In genomic region chr17:61754124-61754523, GRCh38 we compare ENCODE assay signal across 17 cellular contexts.
DNase-seq lines count a peak whose midpoint lies in the region; ATAC-seq, FAIRE-seq and TF ChIP-seq lines count a peak whose summit lies in the region.
"Had no signal": no experiment of that assay in that cellular context is flagged by ENCODE, and none has a peak within 500 bp of the region (broad histone marks: within the 10 kb centered on the region; RNA-seq: fewer than 3 reads in every experiment).

No MANE protein-coding gene starts in this region.

- H3K27ac Mint-ChIP-seq in neural crest cell (ENCODE audit: unreplicated experiment): peak overlapping the region; percentile 60

- H3K4me3 ChIP-seq in GM12878: no peak overlapping the region
- H3K4me3 ChIP-seq: A549 had no signal

- H3K27ac ChIP-seq in GM12878 (ENCODE audit: control insufficient read depth, insufficient read depth): no peak overlapping the region
- H3K27ac ChIP-seq: A549 had no signal

- CTCF ChIA-PET in GM12878 (lab: Yijun Ruan, JAX): interaction anchor here (1.8 kb wide), 1 partner anchor 355 kb away, joined by 5 read pairs; no protein-coding TSS in a partner anchor

- WGBS in GM12878 (ENCODE audit: insufficient coverage, insufficient replicate concordance, low lambda C conversion rate, missing lambda C conversion rate): 89% methylated on average over 1 of the region's 1 CpG

- no peak for TF ChIP-seq EP300 in GM12878 (IDR thresholded peaks at IDR 0.05; ENCODE audit: borderline replicate concordance in 1 of 2, control insufficient read depth in 1 of 2, low read depth in 2 of 2, low read length in 2 of 2)

- BruUV-seq in GM12878 (replicated peaks; lab: Mats Ljungman, UMichigan): no TSS peak

- no peak for ATAC-seq in GM12878
- ATAC-seq: A549 had no signal

- no peak overlapping the region for H3K4me3 Mint-ChIP-seq in neural crest cell
- H3K4me3 Mint-ChIP-seq: CD4-positive, alpha-beta memory T cell had no signal

- intact Hi-C loops in GM12878 (cut with micrococcal nuclease; ENCODE audit: unreplicated experiment): no loop called here

- SMC1A ChIA-PET in GM12878 (lab: Charles Lee; ENCODE audit: uncharacterized antibody, unreplicated experiment): no interaction called here

- no peak for DNase-seq in H54 (ENCODE audit: insufficient read length, low spot score)
- DNase-seq in GM12878 (ENCODE audit: low read depth, low spot score): no peak
- DNase-seq in neural crest cell (ENCODE audit: low read depth, low spot score): no peak
- DNase-seq in LoVo (ENCODE audit: low spot score): no peak
- no peak for DNase-seq in DMS53 (lab: John Stamatoyannopoulos, UW)
- DNase-seq in NCI-H1930 (lab: John Stamatoyannopoulos, UW): no peak
- DNase-seq: 8988T; C1 segment of cervical spinal cord; Calu3; CD4-positive, alpha-beta memory T cell; COR-L47; DND-41; GOT3; H7; HCEC 1CT had no signal

- H3K4me1 Mint-ChIP-seq in neural crest cell: no peaks in the 10 kb centered on the region

- POLR2A ChIA-PET in GM12878 (lab: Charles Lee): interaction anchor here (1.0 kb wide), 1 partner anchor 10 kb away, joined by 3 read pairs; no protein-coding TSS in a partner anchor

- H3K4me2 ChIP-seq in GM12878 (ENCODE audit: control insufficient read depth, insufficient read depth): no peak overlapping the region
- H3K4me2 ChIP-seq: A549 had no signal

- peak; percentile 15 for FAIRE-seq in H54 (lab: Jason Lieb, UNC)
- FAIRE-seq in GM12878 (lab: Jason Lieb, UNC): no peak
- FAIRE-seq: A549, G401.6 had no signal

- no peaks in the 10 kb centered on the region; the same call in 1 of the 3 replicates for H3K9me3 ChIP-seq in GM12878 (replicated peaks; ENCODE audit: control insufficient read depth, insufficient read depth, low read length)
- H3K9me3 ChIP-seq: A549 had no signal

- H3K36me3 Mint-ChIP-seq in neural crest cell (ENCODE audit: low read depth): peaks cover 26% of the 10 kb centered on the region

- 0 out of 4 replicates have a peak, but pooled peaks cover 0 to 2% of the 10 kb centered on the region in 2 experiments for H3K36me3 ChIP-seq in GM12878 (ENCODE audit: control insufficient read depth in 2 of 2, insufficient read depth in 2 of 2, low read length in 1 of 2)

- TF ChIP-seq CTCF in GM12878 (IDR thresholded peaks at IDR 0.05 in 2 of 3, conservative IDR thresholded peaks at IDR 0.05 in 1 of 3; ENCODE audit: control insufficient read depth in 2 of 3, extremely low read depth in 1 of 3, insufficient read depth in 1 of 3, low read depth in 3 of 3, low read length in 3 of 3) (no peak), neural crest cell (conservative IDR thresholded peaks at IDR 0.05) (no peak)

- RAD21 ChIA-PET in GM12878 (lab: Charles Lee; ENCODE audit: unreplicated experiment): no interaction called here

- in situ Hi-C loops in GM12878 (cut with MboI): no loop called here

- H3K9me3 Mint-ChIP-seq in neural crest cell: no peaks in the 10 kb centered on the region

- no peaks in the 10 kb centered on the region for H3K27me3 ChIP-seq in GM12878 (replicated peaks in 1 of 2; ENCODE audit: control insufficient read depth in 2 of 2, insufficient read depth in 2 of 2, low read length in 1 of 2)

- H2AFZ ChIP-seq in GM12878 (ENCODE audit: control insufficient read depth, low read depth, low read length): no peak overlapping the region

- H3K27me3 Mint-ChIP-seq in neural crest cell (ENCODE audit: low read depth): no peaks in the 10 kb centered on the region
- H3K27me3 Mint-ChIP-seq: CD4-positive, alpha-beta memory T cell had no signal

- TF ChIP-seq RAD21 in GM12878 (IDR thresholded peaks at IDR 0.05; ENCODE audit: insufficient read depth, low read depth, low read length): no peak

- H3K79me2 ChIP-seq in GM12878 (ENCODE audit: control insufficient read depth, insufficient read depth, low read length): no peaks in the 10 kb centered on the region

- H3K4me1 ChIP-seq in GM12878 (ENCODE audit: control insufficient read depth, insufficient read depth, low read length): peaks cover 33% of the 10 kb centered on the region
- H3K4me1 ChIP-seq: A549 had no signal

- no peaks in the 10 kb centered on the region for H4K20me1 ChIP-seq in GM12878 (ENCODE audit: control insufficient read depth, insufficient read depth)

- H3K9ac ChIP-seq in GM12878 (ENCODE audit: control insufficient read depth, insufficient read depth, low read length): no peak overlapping the region

- TF ChIP-seq POLR2A in H54 (IDR thresholded peaks at IDR 0.05; ENCODE audit: low read depth, low read length) (no peak), GM12878 (IDR thresholded peaks at IDR 0.05; ENCODE audit: low read depth, low read length) (no peak)

TF ChIP-seq in GM12878, 131 proteins besides CTCF, POLR2A, EP300 and RAD21:
- TF ChIP-seq, protein P1, sequence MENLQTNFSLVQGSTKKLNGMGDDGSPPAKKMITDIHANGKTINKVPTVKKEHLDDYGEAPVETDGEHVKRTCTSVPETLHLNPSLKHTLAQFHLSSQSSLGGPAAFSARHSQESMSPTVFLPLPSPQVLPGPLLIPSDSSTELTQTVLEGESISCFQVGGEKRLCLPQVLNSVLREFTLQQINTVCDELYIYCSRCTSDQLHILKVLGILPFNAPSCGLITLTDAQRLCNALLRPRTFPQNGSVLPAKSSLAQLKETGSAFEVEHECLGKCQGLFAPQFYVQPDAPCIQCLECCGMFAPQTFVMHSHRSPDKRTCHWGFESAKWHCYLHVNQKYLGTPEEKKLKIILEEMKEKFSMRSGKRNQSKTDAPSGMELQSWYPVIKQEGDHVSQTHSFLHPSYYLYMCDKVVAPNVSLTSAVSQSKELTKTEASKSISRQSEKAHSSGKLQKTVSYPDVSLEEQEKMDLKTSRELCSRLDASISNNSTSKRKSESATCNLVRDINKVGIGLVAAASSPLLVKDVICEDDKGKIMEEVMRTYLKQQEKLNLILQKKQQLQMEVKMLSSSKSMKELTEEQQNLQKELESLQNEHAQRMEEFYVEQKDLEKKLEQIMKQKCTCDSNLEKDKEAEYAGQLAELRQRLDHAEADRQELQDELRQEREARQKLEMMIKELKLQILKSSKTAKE (IDR thresholded peaks at IDR 0.05; ENCODE audit: low read depth, poor library complexity, severe bottlenecking): no peak
- TF ChIP-seq NFXL1 (IDR thresholded peaks at IDR 0.05; ENCODE audit: borderline replicate concordance) (peak; percentile 43; the same call in 1 of the 2 replicates), POLR2AphosphoS2 (IDR thresholded peaks at IDR 0.05; ENCODE audit: low read depth, low read length) (no peak), RUNX3 (IDR thresholded peaks at IDR 0.05; ENCODE audit: low read length) (no peak)
